In genomic region chr9:16540996-16541668, GRCh38 we compare ENCODE assay signal across 20 cellular contexts.
DNase-seq lines count a peak whose midpoint lies in the region; TF ChIP-seq lines count a peak whose summit lies in the region.
"Had no signal": no experiment of that assay in that cellular context is flagged by ENCODE, and none has a peak within 500 bp of the region (broad histone marks: within the 10 kb centered on the region; RNA-seq: fewer than 3 reads in every experiment).

No MANE protein-coding gene starts in this region.

- peaks cover 19% of the 10 kb centered on the region for H3K4me1 Mint-ChIP-seq in neural progenitor cell
- no peaks in the 10 kb centered on the region for H3K4me1 Mint-ChIP-seq in activated T-helper 2 cell treated with anti-CD3 and anti-CD28 coated beads, Interferon-gamma antibody, Interleukin-2, Interleukin-4, amounts not matched to agents 10 μg/mL and 5 μg/mL and 100 μg/mL, durations not matched to agents 14 hours and 24 hours and 36 hours (ENCODE audit: low read depth)
- H3K4me1 Mint-ChIP-seq: activated naive CD8-positive, alpha-beta T cell treated with anti-CD3 and anti-CD28 coated beads, Interleukin-2, amount 10 ng/mL, durations not matched to agents 7 days and 5 days; central memory CD8-positive, alpha-beta T cell; naive B cell; stimulated activated naive CD8-positive, alpha-beta T cell treated with anti-CD3 and anti-CD28 coated beads, Interleukin-15, amount 100 ng/mL, for 72 hours had no signal

- H3K9me3 ChIP-seq in Loucy (ENCODE audit: insufficient read depth, low read depth, low read length) (no peaks in the 10 kb centered on the region), neural progenitor cell (ENCODE audit: low read depth) (no peaks in the 10 kb centered on the region)
- H3K9me3 ChIP-seq: Caco-2, vagina had no signal

- peak; percentile 14 for DNase-seq in Caki2 (ENCODE audit: low read depth)
- peak; percentile 73 for DNase-seq in choroid plexus epithelial cell (ENCODE audit: low read depth)
- DNase-seq in neural progenitor cell (ENCODE audit: low spot score) = no peak
- no peak for DNase-seq in activated T-helper 2 cell treated with anti-CD3 and anti-CD28 coated beads, Interferon-gamma antibody, Interleukin-2, Interleukin-4, amounts not matched to agents 10 μg/mL and 5 μg/mL and 100 μg/mL, durations not matched to agents 14 hours and 24 hours and 36 hours (ENCODE audit: low spot score)
- DNase-seq in NCI-H2227 treated with DMSO at 0.1 percent for 48 hours (lab: John Stamatoyannopoulos, UW) = no peak
- DNase-seq in SHP77 (lab: John Stamatoyannopoulos, UW) = no peak
- no peak for DNase-seq in ureter (ENCODE audit: low spot score)
- DNase-seq: activated CD4-positive, alpha-beta memory T cell treated with anti-CD3 and anti-CD28 coated beads for 36 hours; activated naive CD8-positive, alpha-beta T cell treated with anti-CD3 and anti-CD28 coated beads, Interleukin-2, amount 10 ng/mL, durations not matched to agents 7 days and 5 days; activated T-cell treated with anti-CD3 and anti-CD28 coated beads, Interleukin-2, amount 50 U/mL, for 48 hours; Caco-2; H7; naive B cell; NCI-H2081 treated with DMSO at 0.1 percent for 48 hours; NCI-H774; stimulated activated CD4-positive, alpha-beta T cell treated with anti-CD3 and anti-CD28 coated beads, Interleukin-15, amount 100 ng/mL, for 24 hours; stimulated activated naive CD8-positive, alpha-beta T cell treated with anti-CD3 and anti-CD28 coated beads, Interleukin-15, amount 100 ng/mL, for 72 hours had no signal

- in situ Hi-C loops in Caki2 (cut with HindIII; ENCODE audit: low pct_unique_long_range_greater_than_20kb, low sequenced_read_pairs) = no loop called here

- H3K36me3 ChIP-seq in Loucy (ENCODE audit: insufficient read depth, low read length) (no peaks in the 10 kb centered on the region), neural progenitor cell (no peaks in the 10 kb centered on the region)
- H3K36me3 ChIP-seq: vagina had no signal

- H3K79me2 ChIP-seq in Loucy (ENCODE audit: insufficient read depth, low read length) (no peaks in the 10 kb centered on the region), neural progenitor cell (ENCODE audit: low read depth) (no peaks in the 10 kb centered on the region)

- intact Hi-C loops in activated T-helper 2 cell treated with anti-CD3 and anti-CD28 coated beads, Interferon-gamma antibody, Interleukin-2, Interleukin-4, amounts not matched to agents 10 μg/mL and 5 μg/mL and 100 μg/mL, durations not matched to agents 14 hours and 24 hours and 36 hours (cut with micrococcal nuclease) = no loop called here

- no peaks in the 10 kb centered on the region for H3K27me3 Mint-ChIP-seq in neural progenitor cell (ENCODE audit: insufficient read depth, low read depth)
- H3K27me3 Mint-ChIP-seq in activated T-helper 2 cell treated with anti-CD3 and anti-CD28 coated beads, Interferon-gamma antibody, Interleukin-2, Interleukin-4, amounts not matched to agents 10 μg/mL and 5 μg/mL and 100 μg/mL, durations not matched to agents 14 hours and 24 hours and 36 hours (ENCODE audit: low read depth) = no peaks in the 10 kb centered on the region
- H3K27me3 Mint-ChIP-seq: activated CD4-positive, alpha-beta memory T cell treated with anti-CD3 and anti-CD28 coated beads for 36 hours; activated naive CD8-positive, alpha-beta T cell treated with anti-CD3 and anti-CD28 coated beads, Interleukin-2, amount 10 ng/mL, durations not matched to agents 7 days and 5 days; central memory CD8-positive, alpha-beta T cell; naive B cell; stimulated activated naive CD8-positive, alpha-beta T cell treated with anti-CD3 and anti-CD28 coated beads, Interleukin-15, amount 100 ng/mL, for 72 hours had no signal

- H3F3A ChIP-seq in Loucy (ENCODE audit: low read depth) (peaks cover 6% of the 10 kb centered on the region; the same call in 1 of the 2 replicates), neural progenitor cell (ENCODE audit: low read depth) (no peaks in the 10 kb centered on the region)

- no peak overlapping the region for H2AFZ ChIP-seq in Loucy (ENCODE audit: low read length)
- peak overlapping the region; percentile 8 for H2AFZ ChIP-seq in neural progenitor cell (replicated peaks)

- H3K27ac ChIP-seq in neural progenitor cell = no peak overlapping the region
- H3K27ac ChIP-seq: vagina had no signal

- H3K4me2 ChIP-seq in Loucy (ENCODE audit: low read depth, low read length, poor library complexity, severe bottlenecking) = peak overlapping the region; percentile 73
- H3K4me2 ChIP-seq in neural progenitor cell = no peak overlapping the region

- TF ChIP-seq CTCF in Loucy (conservative IDR thresholded peaks at IDR 0.05; ENCODE audit: low read length) = no peak
- TF ChIP-seq CTCF in choroid plexus epithelial cell (conservative IDR thresholded peaks at IDR 0.05; ENCODE audit: low read depth, low read length) = no peak
- no peak for TF ChIP-seq CTCF in neural progenitor cell (IDR thresholded peaks at IDR 0.05)

- no peaks in the 10 kb centered on the region for H3K9me3 Mint-ChIP-seq in neural progenitor cell
- H3K9me3 Mint-ChIP-seq in activated T-helper 2 cell treated with anti-CD3 and anti-CD28 coated beads, Interferon-gamma antibody, Interleukin-2, Interleukin-4, amounts not matched to agents 10 μg/mL and 5 μg/mL and 100 μg/mL, durations not matched to agents 14 hours and 24 hours and 36 hours = no peaks in the 10 kb centered on the region
- H3K9me3 Mint-ChIP-seq: activated naive CD8-positive, alpha-beta T cell treated with anti-CD3 and anti-CD28 coated beads, Interleukin-2, amount 10 ng/mL, durations not matched to agents 7 days and 5 days; stimulated activated naive CD8-positive, alpha-beta T cell treated with anti-CD3 and anti-CD28 coated beads, Interleukin-15, amount 100 ng/mL, for 72 hours had no signal

- H3K27me3 ChIP-seq in Loucy (ENCODE audit: insufficient read depth, low read length, poor library complexity, severe bottlenecking) (no peaks in the 10 kb centered on the region), neural progenitor cell (no peaks in the 10 kb centered on the region)
- H3K27me3 ChIP-seq: vagina had no signal

- H3K4me1 ChIP-seq in Loucy (ENCODE audit: insufficient read depth, low read length, poor library complexity, severe bottlenecking) (peaks cover 40% of the 10 kb centered on the region), neural progenitor cell (peaks cover 21% of the 10 kb centered on the region)
- H3K4me1 ChIP-seq: Caco-2 had no signal

- H3K36me3 Mint-ChIP-seq in neural progenitor cell = no peaks in the 10 kb centered on the region
- H3K36me3 Mint-ChIP-seq in activated T-helper 2 cell treated with anti-CD3 and anti-CD28 coated beads, Interferon-gamma antibody, Interleukin-2, Interleukin-4, amounts not matched to agents 10 μg/mL and 5 μg/mL and 100 μg/mL, durations not matched to agents 14 hours and 24 hours and 36 hours (ENCODE audit: low read depth) = no peaks in the 10 kb centered on the region
- H3K36me3 Mint-ChIP-seq: activated CD4-positive, alpha-beta memory T cell treated with anti-CD3 and anti-CD28 coated beads for 36 hours; activated naive CD8-positive, alpha-beta T cell treated with anti-CD3 and anti-CD28 coated beads, Interleukin-2, amount 10 ng/mL, durations not matched to agents 7 days and 5 days; naive B cell had no signal

- no peaks in the 10 kb centered on the region for H3K9me2 ChIP-seq in Loucy (replicated peaks; ENCODE audit: low read depth, low read length)

- H3K4me3 ChIP-seq in Loucy (ENCODE audit: low read length, poor library complexity, severe bottlenecking) (peak overlapping the region; percentile 46), choroid plexus epithelial cell (ENCODE audit: low read depth, low read length) (no peak overlapping the region), neural progenitor cell (no peak overlapping the region)
- H3K4me3 ChIP-seq: vagina had no signal

- H4K20me1 ChIP-seq in Loucy (ENCODE audit: insufficient read depth, low read length, poor library complexity, severe bottlenecking) (no peaks in the 10 kb centered on the region), neural progenitor cell (ENCODE audit: low read depth) (no peaks in the 10 kb centered on the region)

- H3K9ac ChIP-seq in Loucy (ENCODE audit: low read depth, low read length, poor library complexity, severe bottlenecking) (peak overlapping the region; percentile 13), neural progenitor cell (no peak overlapping the region)

- H3K4me3 Mint-ChIP-seq in neural progenitor cell = no peak overlapping the region
- no peak overlapping the region for H3K4me3 Mint-ChIP-seq in activated T-helper 2 cell treated with anti-CD3 and anti-CD28 coated beads, Interferon-gamma antibody, Interleukin-2, Interleukin-4, amounts not matched to agents 10 μg/mL and 5 μg/mL and 100 μg/mL, durations not matched to agents 14 hours and 24 hours and 36 hours (ENCODE audit: low read depth)
- H3K4me3 Mint-ChIP-seq: activated CD4-positive, alpha-beta memory T cell treated with anti-CD3 and anti-CD28 coated beads for 36 hours; activated naive CD8-positive, alpha-beta T cell treated with anti-CD3 and anti-CD28 coated beads, Interleukin-2, amount 10 ng/mL, durations not matched to agents 7 days and 5 days; central memory CD8-positive, alpha-beta T cell; naive B cell; stimulated activated naive CD8-positive, alpha-beta T cell treated with anti-CD3 and anti-CD28 coated beads, Interleukin-15, amount 100 ng/mL, for 72 hours had no signal

- no peak overlapping the region for H3K27ac Mint-ChIP-seq in neural progenitor cell
- H3K27ac Mint-ChIP-seq in activated T-helper 2 cell treated with anti-CD3 and anti-CD28 coated beads, Interferon-gamma antibody, Interleukin-2, Interleukin-4, amounts not matched to agents 10 μg/mL and 5 μg/mL and 100 μg/mL, durations not matched to agents 14 hours and 24 hours and 36 hours = no peak overlapping the region
- H3K27ac Mint-ChIP-seq: activated CD4-positive, alpha-beta memory T cell treated with anti-CD3 and anti-CD28 coated beads for 36 hours; activated naive CD8-positive, alpha-beta T cell treated with anti-CD3 and anti-CD28 coated beads, Interleukin-2, amount 10 ng/mL, durations not matched to agents 7 days and 5 days; naive B cell; stimulated activated naive CD8-positive, alpha-beta T cell treated with anti-CD3 and anti-CD28 coated beads, Interleukin-15, amount 100 ng/mL, for 72 hours had no signal

Comparison
In these comparisons a context has a peak if more than half of its experiments do, and no peak if none do; other contexts are left out.
1. DNase-seq: peak in Caki2 (single experiment) and choroid plexus epithelial cell (single experiment); none in neural progenitor cell (single experiment), activated T-helper 2 cell treated with anti-CD3 and anti-CD28 coated beads, Interferon-gamma antibody, Interleukin-2, Interleukin-4, amounts not matched to agents 10 μg/mL and 5 μg/mL and 100 μg/mL, durations not matched to agents 14 hours and 24 hours and 36 hours (single experiment), NCI-H2227 treated with DMSO at 0.1 percent for 48 hours (single experiment), SHP77 (0 of 2) and ureter (single experiment).